21 cellular contexts compared by ENCODE assay signal in genomic region chr5:73858786-73859185, GRCh38.
"Had no signal": no experiment of that assay in that cellular context is flagged by ENCODE, and none has a peak within 500 bp of the region (broad histone marks: within the 10 kb centered on the region; RNA-seq: fewer than 3 reads in every experiment).

No MANE protein-coding gene starts in this region.

- H3K27ac Mint-ChIP-seq: activated naive CD4-positive, alpha-beta T cell treated with anti-CD3 and anti-CD28 coated beads, Interleukin-2, amount 50 U/mL, for 24 hours; neural progenitor cell; stimulated activated memory B cell treated with anti-CD40 and anti-IgM and Interleukin-4, amounts not matched to agents 10 μg/mL and 1 μg/mL and 100 μg/mL, for 72 hours; T-cell had no signal

- H3K4me3 ChIP-seq: coronary artery, gastrocnemius medialis, heart left ventricle, neural progenitor cell, psoas muscle, transverse colon had no signal

- DNase-seq: activated CD4-positive, alpha-beta T cell treated with anti-CD3 and anti-CD28 coated beads for 1 hour; activated CD4-positive, alpha-beta T cell treated with anti-CD3 and anti-CD28 coated beads, Interleukin-2, amount 50 U/mL, for 48 hours; amniotic stem cell; effector CD4-positive, alpha-beta T cell; gastrocnemius medialis; heart left ventricle; immature natural killer cell; left colon; naive B cell; psoas muscle; SK-N-SH; stimulated activated CD4-positive, alpha-beta T cell treated with anti-CD3 and anti-CD28 coated beads, Interleukin-2, amount 100 ng/mL, for 48 hours; T-cell; transverse colon had no signal

- H3K4me3 Mint-ChIP-seq: activated naive CD4-positive, alpha-beta T cell treated with anti-CD3 and anti-CD28 coated beads, Interleukin-2, amount 50 U/mL, for 24 hours; central memory CD8-positive, alpha-beta T cell; immature natural killer cell; naive B cell; neural progenitor cell; stimulated activated memory B cell treated with anti-CD40 and anti-IgM and Interleukin-4, amounts not matched to agents 10 μg/mL and 1 μg/mL and 100 μg/mL, for 72 hours; T-cell had no signal

- H3K27ac ChIP-seq: coronary artery, gastrocnemius medialis, neural progenitor cell, psoas muscle, transverse colon, VCaP had no signal

- H3K27me3 ChIP-seq: gastrocnemius medialis, heart left ventricle, neural progenitor cell, transverse colon had no signal

- H3K9me3 ChIP-seq: gastrocnemius medialis, heart left ventricle, psoas muscle, SK-N-SH, transverse colon had no signal

- ATAC-seq: gastrocnemius medialis; heart left ventricle; left colon; psoas muscle; stimulated activated memory B cell treated with anti-CD40 and anti-IgM and Interleukin-4, amounts not matched to agents 10 μg/mL and 1 μg/mL and 100 μg/mL, for 72 hours; T-cell had no signal

- H3K27me3 Mint-ChIP-seq: central memory CD8-positive, alpha-beta T cell had no signal

- FAIRE-seq: endothelial cell of umbilical vein had no signal

- H3K36me3 Mint-ChIP-seq: activated naive CD4-positive, alpha-beta T cell treated with anti-CD3 and anti-CD28 coated beads, Interleukin-2, amount 50 U/mL, for 24 hours; naive B cell; neural progenitor cell; stimulated activated memory B cell treated with anti-CD40 and anti-IgM and Interleukin-4, amounts not matched to agents 10 μg/mL and 1 μg/mL and 100 μg/mL, for 72 hours; T-cell had no signal

- H3K9me3 Mint-ChIP-seq: activated naive CD4-positive, alpha-beta T cell treated with anti-CD3 and anti-CD28 coated beads, Interleukin-2, amount 50 U/mL, for 24 hours; central memory CD8-positive, alpha-beta T cell; immature natural killer cell; naive B cell; neural progenitor cell; stimulated activated memory B cell treated with anti-CD40 and anti-IgM and Interleukin-4, amounts not matched to agents 10 μg/mL and 1 μg/mL and 100 μg/mL, for 72 hours; T-cell had no signal

- H3K4me1 ChIP-seq: neural progenitor cell, psoas muscle had no signal

- H3K4me1 Mint-ChIP-seq: activated naive CD4-positive, alpha-beta T cell treated with anti-CD3 and anti-CD28 coated beads, Interleukin-2, amount 50 U/mL, for 24 hours; central memory CD8-positive, alpha-beta T cell; immature natural killer cell; naive B cell; neural progenitor cell; stimulated activated memory B cell treated with anti-CD40 and anti-IgM and Interleukin-4, amounts not matched to agents 10 μg/mL and 1 μg/mL and 100 μg/mL, for 72 hours; T-cell had no signal

- H3K36me3 ChIP-seq: gastrocnemius medialis, heart left ventricle, neural progenitor cell, transverse colon had no signal
